In the genomic region with DNA sequence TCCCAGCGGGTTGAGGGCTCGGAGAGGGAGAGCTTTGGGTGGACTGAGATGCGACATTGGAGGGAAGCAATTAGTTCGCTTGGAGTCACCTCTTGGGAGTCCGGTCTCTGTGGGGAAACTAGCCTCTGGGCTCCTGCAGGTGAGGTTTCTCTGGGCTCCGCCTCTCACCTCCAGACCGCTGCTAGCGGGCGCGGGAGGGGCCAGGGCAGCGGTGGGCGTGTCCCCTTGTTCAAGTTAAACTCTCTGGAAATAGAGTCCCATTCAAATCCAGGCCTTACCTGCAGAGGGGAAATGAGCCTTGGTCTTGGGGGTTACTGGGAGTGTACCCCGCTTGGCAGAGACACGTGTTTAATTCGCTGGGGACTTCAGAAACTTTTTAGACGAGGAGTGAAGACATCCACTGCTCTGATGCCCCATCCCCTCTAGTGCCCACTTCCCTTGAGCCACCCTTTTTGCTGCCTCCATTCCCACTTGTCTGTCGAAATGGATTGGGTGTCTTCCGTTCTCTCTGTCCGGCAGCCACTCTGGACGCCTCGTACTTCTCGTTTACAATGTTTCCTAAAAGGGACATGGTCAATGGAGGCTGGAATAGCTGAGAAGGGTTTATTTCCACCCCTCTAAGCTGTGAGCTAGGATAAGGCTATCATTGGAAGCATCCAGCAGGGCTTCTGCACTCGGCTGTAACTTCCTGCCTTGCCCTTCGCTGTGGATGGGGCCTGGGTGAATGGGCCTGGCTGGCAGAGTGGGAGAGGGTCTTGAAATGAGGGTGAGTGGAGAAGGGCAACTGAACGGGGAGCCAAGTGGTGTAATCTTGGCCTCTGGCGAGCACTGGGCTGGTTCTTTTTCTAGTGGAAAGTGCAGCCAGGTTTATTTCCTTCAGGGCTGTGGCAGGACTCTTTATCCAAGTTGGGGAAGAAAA, we compare ENCODE assay signal across 9 cellular contexts. TPM values are rescaled to one million over a fixed set of nuclear protein-coding genes. Genes with fewer than 3 reads are reported as not detected.
DNase-seq lines count a peak whose midpoint lies in the region; ATAC-seq lines count a peak whose summit lies in the region.
"Had no signal": no experiment of that assay in that cellular context is flagged by ENCODE, and none has a peak within 500 bp of the region (broad histone marks: within the 10 kb centered on the region; RNA-seq: fewer than 3 reads in every experiment).

No MANE protein-coding gene starts in this region.

- peaks cover 28% of the 10 kb centered on the region for H3K27me3 Mint-ChIP-seq in IgD-negative memory B cell

- ATAC-seq in HG03520 (IDR thresholded peaks at IDR 0.05; ENCODE audit: unreplicated experiment) (no peak), HG02610 (IDR thresholded peaks at IDR 0.05; ENCODE audit: unreplicated experiment) (no peak)

- no peaks in the 10 kb centered on the region for H3K9me3 ChIP-seq in mononuclear cell (ENCODE audit: low read depth, low read length)

- peaks cover 0 to 2% (median 2%) of the 10 kb centered on the region in 3 donors for H3K4me1 Mint-ChIP-seq in IgD-negative memory B cell

- H3K27me3 ChIP-seq in mononuclear cell (ENCODE audit: insufficient read depth, low read length), result peaks cover 21% of the 10 kb centered on the region

- peak overlapping the region in 3 of 4 donors; percentile 35 to 81 (median 63) for H3K4me3 Mint-ChIP-seq in IgD-negative memory B cell
- H3K4me3 Mint-ChIP-seq: memory B cell had no signal

- H3K36me3 Mint-ChIP-seq in IgD-negative memory B cell, result no peaks in the 10 kb centered on the region

- H3K4me3 ChIP-seq in mononuclear cell (ENCODE audit: low read length), result peak overlapping the region; percentile 54

- H3K4me1 ChIP-seq in mononuclear cell (ENCODE audit: insufficient read depth, low read length), result peaks cover 28% of the 10 kb centered on the region

- DNase-seq in CD1c-positive myeloid dendritic cell (ENCODE audit: extremely low spot score) (peak; percentile 52), ecto neural progenitor cell (ENCODE audit: low spot score) (peak; percentile 54), NCI-H774 (lab: John Stamatoyannopoulos, UW) (no peak), NCI-H524 (lab: John Stamatoyannopoulos, UW) (no peak)

- H3K27ac Mint-ChIP-seq in IgD-negative memory B cell, result no peak overlapping the region
- H3K27ac Mint-ChIP-seq: memory B cell had no signal

- H3K9me3 Mint-ChIP-seq in IgD-negative memory B cell, result no peaks in the 10 kb centered on the region
- H3K9me3 Mint-ChIP-seq: memory B cell had no signal

RNA-seq across cellular contexts. Expression of a gene that starts 1.1 kb away (rescaled TPM):
- polyA plus RNA-seq in IgD-negative memory B cell, result 0.54 TPM
- 2.1 TPM for total RNA-seq in mononuclear cell

Comparison
In these comparisons a context has a peak if more than half of its experiments do, and no peak if none do; other contexts are left out.
1. DNase-seq: peak in CD1c-positive myeloid dendritic cell (single experiment) and ecto neural progenitor cell (single experiment); none in NCI-H774 (single experiment) and NCI-H524 (0 of 2).